In the genomic region with DNA sequence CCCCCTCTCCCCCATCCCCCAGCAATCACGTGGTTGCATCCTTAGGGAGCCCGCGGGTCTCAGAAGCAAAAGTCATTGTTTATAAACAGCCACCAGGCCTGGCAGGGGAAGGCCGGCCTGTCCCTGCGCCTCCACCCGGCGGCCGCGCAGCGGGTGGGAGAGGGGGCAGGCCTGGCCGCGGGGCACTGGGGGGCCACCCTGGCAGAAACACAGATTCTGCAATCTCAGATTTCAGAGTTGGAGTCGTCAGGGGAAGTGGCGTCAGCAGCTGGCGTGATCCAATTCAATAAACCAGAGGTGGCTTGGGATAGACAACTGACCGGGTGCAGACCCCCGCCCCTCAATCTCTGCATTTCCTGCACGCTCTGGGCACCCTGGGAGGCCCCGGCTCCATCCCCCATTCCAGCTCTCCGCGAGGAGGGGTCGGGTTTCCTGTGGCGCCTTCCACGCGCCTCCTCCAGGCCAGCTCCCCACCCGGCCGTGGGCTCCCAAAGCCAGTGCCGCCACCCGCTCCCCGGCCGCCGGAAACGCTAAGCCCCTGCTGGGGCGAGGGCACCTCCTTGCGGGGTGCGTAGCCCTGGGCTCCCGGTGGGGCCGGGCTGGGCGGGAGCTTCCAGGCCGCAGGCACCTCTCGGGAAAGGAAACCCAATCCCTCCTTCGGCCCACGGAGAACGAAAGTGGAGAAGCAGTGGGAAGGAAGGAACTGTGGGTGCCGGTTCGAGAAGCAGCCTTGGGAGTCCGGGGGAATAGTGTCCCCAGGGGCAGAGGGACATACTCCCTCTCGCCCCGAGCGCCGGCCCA, we compare ENCODE assay signal across 8 cellular contexts. TPM values are rescaled to one million over a fixed set of nuclear protein-coding genes. Genes with fewer than 3 reads are reported as not detected.
A peak's percentile ranks its signal among the peaks of the same experiment; 100 is the strongest.
DNase-seq lines count a peak whose midpoint lies in the region; ATAC-seq and TF ChIP-seq lines count a peak whose summit lies in the region.

No MANE protein-coding gene starts in this region.

- peaks cover 63 to 82% (median 79%) of the 10 kb centered on the region in 10 experiments for H3K4me1 ChIP-seq in BLaER1 treated with 17β-estradiol and CSF1 and Interleukin-3, amounts not matched to agents 10 nM and 100 nM
- peaks cover 0 to 41% (median 15%) of the 10 kb centered on the region in 9 donors for H3K4me1 ChIP-seq in heart right ventricle

- peaks cover 0 to 24% (median 0%) of the 10 kb centered on the region in 11 experiments; a peak in 7 of 22 replicates for H3K36me3 ChIP-seq in BLaER1 treated with 17β-estradiol and CSF1 and Interleukin-3, amounts not matched to agents 10 nM and 100 nM
- no peaks in the 10 kb centered on the region for H3K36me3 ChIP-seq in heart right ventricle

- H3K27ac Mint-ChIP-seq in activated naive CD8-positive, alpha-beta T cell treated with anti-CD3 and anti-CD28 coated beads for 36 hours: no peak overlapping the region

- intact Hi-C loops in heart right ventricle (cut with DNase I): loop anchor here in 2 of 10 donors (5.0 kb wide), 2 partner anchors 39 to 66 kb away; no protein-coding TSS in a partner anchor
- intact Hi-C loops in posterior vena cava (cut with DNase I): loop anchor here in 1 of 2 donors (10.0 kb wide), 1 partner anchor 69 kb away; no protein-coding TSS in a partner anchor

- H3K9me3 ChIP-seq in BLaER1 treated with 17β-estradiol and CSF1 and Interleukin-3, amounts not matched to agents 10 nM and 100 nM (replicated peaks in 1 of 11): no peaks in the 10 kb centered on the region
- no peaks in the 10 kb centered on the region for H3K9me3 ChIP-seq in heart right ventricle

- peak overlapping the region; percentile 95 to 99 (median 99) for H3K4me2 ChIP-seq in BLaER1 treated with 17β-estradiol and CSF1 and Interleukin-3, amounts not matched to agents 10 nM and 100 nM

- no peak for TF ChIP-seq CTCF in heart right ventricle (IDR thresholded peaks at IDR 0.05)

- peaks cover 7% of the 10 kb centered on the region for H3K27me3 Mint-ChIP-seq in activated naive CD8-positive, alpha-beta T cell treated with anti-CD3 and anti-CD28 coated beads for 36 hours

- WGBS in heart right ventricle, 2 donors: 7 to 9% methylated on average over 47 to 51 of the region's 51 CpGs

- no peaks in the 10 kb centered on the region for H3K27me3 ChIP-seq in BLaER1 treated with 17β-estradiol and CSF1 and Interleukin-3, amounts not matched to agents 10 nM and 100 nM
- H3K27me3 ChIP-seq in heart right ventricle: peaks cover 0 to 14% (median 0%) of the 10 kb centered on the region in 7 donors

- ATAC-seq in heart right ventricle: peak; percentile 4 to 48 (median 26)
- ATAC-seq in HG03460 (IDR thresholded peaks at IDR 0.05; ENCODE audit: unreplicated experiment): no peak

- no peaks in the 10 kb centered on the region for H3K36me3 Mint-ChIP-seq in activated naive CD8-positive, alpha-beta T cell treated with anti-CD3 and anti-CD28 coated beads for 36 hours

- H3K4me3 ChIP-seq in BLaER1 treated with 17β-estradiol and CSF1 and Interleukin-3, amounts not matched to agents 10 nM and 100 nM: peak overlapping the region; percentile 72 to 99 (median 88)
- peak overlapping the region; percentile 51 to 84 (median 74) for H3K4me3 ChIP-seq in heart right ventricle

- peaks cover 5% of the 10 kb centered on the region for H3K4me1 Mint-ChIP-seq in activated naive CD8-positive, alpha-beta T cell treated with anti-CD3 and anti-CD28 coated beads for 36 hours

- peak; percentile 57 for DNase-seq in HT1080 (ENCODE audit: low read depth)
- DNase-seq in activated naive CD8-positive, alpha-beta T cell treated with anti-CD3 and anti-CD28 coated beads for 36 hours: no peak
- peak in 1 of 2 donors; percentile 47 for DNase-seq in heart right ventricle
- peak; percentile 83 for DNase-seq in posterior vena cava (ENCODE audit: low spot score)
- no peak for DNase-seq in amniotic stem cell (lab: John Stamatoyannopoulos, UW)
- no peak for DNase-seq in cortex of kidney (lab: John Stamatoyannopoulos, UW)

- peak overlapping the region; percentile 77 to 96 (median 85) for H3K9ac ChIP-seq in BLaER1 treated with 17β-estradiol and CSF1 and Interleukin-3, amounts not matched to agents 10 nM and 100 nM

- no peaks in the 10 kb centered on the region for H3K9me3 Mint-ChIP-seq in activated naive CD8-positive, alpha-beta T cell treated with anti-CD3 and anti-CD28 coated beads for 36 hours

- H4K20me1 ChIP-seq in BLaER1 treated with 17β-estradiol and CSF1 and Interleukin-3, amounts not matched to agents 10 nM and 100 nM: peaks cover 10 to 60% (median 43%) of the 10 kb centered on the region in 11 experiments; a peak in 20 of 22 replicates

- H3K27ac ChIP-seq in BLaER1 treated with 17β-estradiol and CSF1 and Interleukin-3, amounts not matched to agents 10 nM and 100 nM: peak overlapping the region; percentile 18 to 94 (median 85); a peak in 21 of 22 replicates
- H3K27ac ChIP-seq in heart right ventricle: peak overlapping the region in 9 of 10 donors; percentile 50 to 87 (median 74)

- H3K4me3 Mint-ChIP-seq in activated naive CD8-positive, alpha-beta T cell treated with anti-CD3 and anti-CD28 coated beads for 36 hours: peak overlapping the region; percentile 66

RNA-seq across cellular contexts. Expression of a gene that starts 1.1 kb away (rescaled TPM):
- total RNA-seq in HT1080 (2014; rRNA removed; shearing (Covaris generic)): 68.0 and 68.8 TPM in 2 replicates
- polyA plus RNA-seq in HT1080 (2015; cell fraction: cytosol; rRNA removed): 47.8 and 48.5 TPM in 2 replicates
- 36.4 and 40.8 TPM in 2 replicates for polyA plus RNA-seq in HT1080 (2015; cell fraction: nucleus; rRNA removed)
- 100 to 1,000 TPM in 1 of 2 experiments, 10 to 100 TPM in 1; 98.8 to 101 TPM for total RNA-seq in activated naive CD8-positive, alpha-beta T cell treated with anti-CD3 and anti-CD28 coated beads for 36 hours
- total RNA-seq in heart right ventricle: 10 to 100 TPM; 11.9 to 21.7 (median 16.5) TPM
- 10 to 100 TPM in 1 of 2 donors, 1 to 10 TPM in 1; 8.4 to 10.9 TPM for polyA plus RNA-seq in heart right ventricle
- 10 to 100 TPM; 49.2 to 84.8 TPM for total RNA-seq in posterior vena cava

Comparison
In these comparisons a context has a peak if more than half of its experiments do, and no peak if none do; other contexts are left out.
1. DNase-seq: peak in HT1080 (single experiment) and posterior vena cava (single experiment); none in activated naive CD8-positive, alpha-beta T cell treated with anti-CD3 and anti-CD28 coated beads for 36 hours (single experiment), amniotic stem cell (single experiment) and cortex of kidney (single experiment).